27 cellular contexts compared by ENCODE assay signal in genomic region chr11:67820079-67820478, GRCh38.
"Had no signal": no experiment of that assay in that cellular context is flagged by ENCODE, and none has a peak within 500 bp of the region (broad histone marks: within the 10 kb centered on the region; RNA-seq: fewer than 3 reads in every experiment).

No MANE protein-coding gene starts in this region.

- H3K36me3 ChIP-seq: left lung, lower lobe of right lung, pancreas, prostate gland, suprapubic skin, thoracic aorta, tibial artery, vagina had no signal

- H3K9me3 ChIP-seq: left lung, lower lobe of right lung, pancreas, prostate gland, suprapubic skin, thoracic aorta, tibial artery, vagina had no signal

- FAIRE-seq: islet of Langerhans, kidney, pancreas had no signal

- ATAC-seq: left colon; left lung; lower lobe of right lung; naive thymus-derived CD8-positive, alpha-beta T cell; pancreas; right cardiac atrium; sciatic nerve had no signal

- DNase-seq: immature natural killer cell; kidney; left colon; left lung; lower lobe of right lung; mammary epithelial cell; mesenchymal stem cell; naive thymus-derived CD8-positive, alpha-beta T cell; nucleus accumbens; pancreas; posterior cingulate gyrus; retina; right cardiac atrium; stimulated activated CD4-positive, alpha-beta T cell treated with anti-CD3 and anti-CD28 coated beads, Interleukin-12 subunit alpha, Interleukin-12 subunit beta, amount 100 ng/mL, for 4 hours; stimulated activated CD4-positive, alpha-beta T cell treated with anti-CD3 and anti-CD28 coated beads, Interleukin-15, amount 100 ng/mL, for 24 hours; stimulated activated CD4-positive, alpha-beta T cell treated with anti-CD3 and anti-CD28 coated beads, Interleukin-2, amount 100 ng/mL, for 24 hours; stimulated activated CD4-positive, alpha-beta T cell treated with anti-CD3 and anti-CD28 coated beads, Interleukin-4, amount 100 ng/mL, for 1 hour; stimulated activated naive CD4-positive, alpha-beta T cell; tibial artery; trophoblast cell had no signal

- H3K4me3 ChIP-seq: left lung, lower lobe of right lung, pancreas, prostate gland, skin epidermis, suprapubic skin, thoracic aorta, tibial artery, vagina had no signal

- H3K27ac ChIP-seq: left lung, lower lobe of right lung, pancreas, prostate gland, skin epidermis, suprapubic skin, thoracic aorta, tibial artery, vagina had no signal

- H3K4me1 ChIP-seq: left lung, lower lobe of right lung, pancreas, prostate gland, suprapubic skin, tibial artery, vagina had no signal

- H3K27me3 ChIP-seq: pancreas, vagina had no signal
